16 cellular contexts compared by ENCODE assay signal in the genomic region with DNA sequence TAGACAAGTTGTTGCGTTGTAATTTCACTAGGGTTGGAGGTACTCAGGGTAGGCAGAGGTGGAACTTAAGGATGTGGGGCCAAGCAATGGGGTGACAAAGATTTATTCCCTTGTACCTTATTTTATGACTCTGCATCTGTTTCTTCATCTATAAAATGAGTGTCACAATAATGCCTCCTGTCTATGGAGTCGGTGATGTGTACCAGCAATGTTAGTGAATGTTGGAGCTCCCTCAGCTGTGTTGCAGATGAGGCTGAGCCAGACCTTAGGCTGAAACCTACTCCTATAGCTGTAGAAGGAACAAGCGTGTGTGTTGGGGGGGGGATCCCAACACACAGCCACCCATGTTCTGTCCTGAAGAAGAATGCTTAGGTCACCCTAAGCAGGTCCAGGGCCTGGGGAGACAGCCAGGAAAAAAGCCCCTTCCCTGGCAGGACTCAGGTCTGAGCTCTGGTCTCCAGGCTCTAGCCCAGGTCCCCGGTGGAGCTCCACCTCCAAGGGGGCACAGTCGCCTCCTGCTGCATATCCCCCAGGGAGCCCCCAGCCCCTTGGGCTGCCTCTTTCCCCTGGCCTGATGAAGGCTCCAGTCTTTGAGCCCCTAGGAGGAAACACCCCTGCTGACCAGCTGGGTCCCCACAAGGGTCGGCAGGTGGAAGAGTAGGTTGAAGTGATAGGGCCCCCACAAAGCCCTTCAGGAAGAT. TPM values are rescaled to one million over a fixed set of nuclear protein-coding genes. Genes with fewer than 3 reads are reported as not detected.
DNase-seq lines count a peak whose midpoint lies in the region; ATAC-seq and TF ChIP-seq lines count a peak whose summit lies in the region.
"Had no signal": no experiment of that assay in that cellular context is flagged by ENCODE, and none has a peak within 500 bp of the region (broad histone marks: within the 10 kb centered on the region; RNA-seq: fewer than 3 reads in every experiment).

No MANE protein-coding gene starts in this region.

- H3K4me3 Mint-ChIP-seq in activated T-cell treated with anti-CD3 and anti-CD28 coated beads, Interleukin-2, amount 50 U/mL, for 72 hours: no peak overlapping the region
- no peak overlapping the region for H3K4me3 Mint-ChIP-seq in T-helper 17 cell
- no peak overlapping the region for H3K4me3 Mint-ChIP-seq in activated naive CD4-positive, alpha-beta T cell treated with anti-CD3 and anti-CD28 coated beads for 36 hours
- H3K4me3 Mint-ChIP-seq: activated CD8-positive, alpha-beta memory T cell treated with anti-CD3 and anti-CD28 coated beads, Interleukin-2, amount 10 ng/mL, durations not matched to agents 7 days and 5 days had no signal

- CTCF ChIA-PET in activated naive CD4-positive, alpha-beta T cell treated with anti-CD3 and anti-CD28 coated beads for 36 hours (lab: Charles Lee): interaction anchor here (0.6 to 1.6 kb wide), 2 partner anchors 18 to 81 kb away, joined by 3 read pairs; no protein-coding TSS in a partner anchor

- peak overlapping the region; percentile 50 to 70 for H3K27ac ChIP-seq in left lung
- peak overlapping the region; percentile 55 to 65 for H3K27ac ChIP-seq in tibial artery
- H3K27ac ChIP-seq in effector memory CD4-positive, alpha-beta T cell (ENCODE audit: insufficient read depth, low read length, poor library complexity, severe bottlenecking): no peak overlapping the region

- H3K4me3 ChIP-seq in left lung: no peak overlapping the region
- H3K4me3 ChIP-seq in tibial artery: no peak overlapping the region
- H3K4me3 ChIP-seq in effector memory CD4-positive, alpha-beta T cell (ENCODE audit: insufficient read depth, low read depth, low read length, poor library complexity, severe bottlenecking): no peak overlapping the region

- H3K27me3 ChIP-seq in left lung: peaks cover 0 to 9% of the 10 kb centered on the region in 2 donors
- H3K27me3 ChIP-seq in tibial artery: no peaks in the 10 kb centered on the region
- H3K27me3 ChIP-seq in effector memory CD4-positive, alpha-beta T cell (replicated peaks; ENCODE audit: control insufficient read depth, insufficient read depth, low read length, poor library complexity, severe bottlenecking): no peaks in the 10 kb centered on the region

- peaks cover 24% of the 10 kb centered on the region for H3K4me1 Mint-ChIP-seq in activated T-cell treated with anti-CD3 and anti-CD28 coated beads, Interleukin-2, amount 50 U/mL, for 72 hours (ENCODE audit: low read depth)
- H3K4me1 Mint-ChIP-seq in T-helper 17 cell: peaks cover 13% of the 10 kb centered on the region
- H3K4me1 Mint-ChIP-seq in activated naive CD4-positive, alpha-beta T cell treated with anti-CD3 and anti-CD28 coated beads for 36 hours (ENCODE audit: low read depth): peaks cover 15% of the 10 kb centered on the region

- H3K27me3 Mint-ChIP-seq in activated T-cell treated with anti-CD3 and anti-CD28 coated beads, Interleukin-2, amount 50 U/mL, for 72 hours (ENCODE audit: low read depth): peaks cover 11% of the 10 kb centered on the region
- H3K27me3 Mint-ChIP-seq in T-helper 17 cell: peaks cover 7% of the 10 kb centered on the region
- H3K27me3 Mint-ChIP-seq in activated naive CD4-positive, alpha-beta T cell treated with anti-CD3 and anti-CD28 coated beads for 36 hours (ENCODE audit: low read depth): peaks cover 9% of the 10 kb centered on the region

- no peak for DNase-seq in activated T-cell treated with anti-CD3 and anti-CD28 coated beads, Interleukin-2, amount 50 U/mL, for 72 hours
- no peak for DNase-seq in activated T-cell treated with anti-CD3 and anti-CD28 coated beads, Interleukin-2, amount 50 U/mL, for 1 hour
- no peak for DNase-seq in T-helper 17 cell
- no peak for DNase-seq in left lung
- DNase-seq in tibial artery: no peak
- no peak for DNase-seq in activated naive CD4-positive, alpha-beta T cell treated with anti-CD3 and anti-CD28 coated beads for 36 hours
- no peak for DNase-seq in NOMO-1 treated with dmso at 0.1 percent for 144 hours (lab: John Stamatoyannopoulos, UW; ENCODE audit: unreplicated experiment)
- no peak for DNase-seq in effector memory CD4-positive, alpha-beta T cell
- DNase-seq: activated CD8-positive, alpha-beta memory T cell treated with anti-CD3 and anti-CD28 coated beads, Interleukin-2, amount 10 ng/mL, durations not matched to agents 7 days and 5 days; activated naive CD4-positive, alpha-beta T cell treated with anti-CD3 and anti-CD28 coated beads, Interleukin-2, amount 50 U/mL, for 16 hours; CD4-positive, alpha-beta memory T cell; NCI-H1105 treated with DMSO at 0.1 percent for 48 hours; SK-N-SH; stimulated activated CD4-positive, alpha-beta T cell treated with anti-CD3 and anti-CD28 coated beads, Interleukin-1b, Interleukin-23, amount 100 ng/mL, for 48 hours had no signal

- no peaks in the 10 kb centered on the region for H3K9me3 ChIP-seq in T-helper 17 cell (ENCODE audit: control insufficient read depth, low read length, poor library complexity, severe bottlenecking)
- H3K9me3 ChIP-seq in left lung: no peaks in the 10 kb centered on the region
- H3K9me3 ChIP-seq in tibial artery: no peaks in the 10 kb centered on the region
- no peaks in the 10 kb centered on the region for H3K9me3 ChIP-seq in effector memory CD4-positive, alpha-beta T cell (ENCODE audit: control insufficient read depth, low read length)
- H3K9me3 ChIP-seq: SK-N-SH had no signal

- H3K36me3 Mint-ChIP-seq in activated T-cell treated with anti-CD3 and anti-CD28 coated beads, Interleukin-2, amount 50 U/mL, for 72 hours (ENCODE audit: insufficient read depth in 2 of 2): peaks cover 11 to 23% of the 10 kb centered on the region in 2 donors
- H3K36me3 Mint-ChIP-seq in T-helper 17 cell (ENCODE audit: low read depth): peaks cover 2% of the 10 kb centered on the region
- H3K36me3 Mint-ChIP-seq in activated naive CD4-positive, alpha-beta T cell treated with anti-CD3 and anti-CD28 coated beads for 36 hours (ENCODE audit: low read depth): peaks cover 34% of the 10 kb centered on the region

- intact Hi-C loops in left lung (cut with DNase I) (no loop called here), tibial artery (cut with DNase I; ENCODE audit: low total_unique reads) (no loop called here)
- intact Hi-C loops in activated naive CD4-positive, alpha-beta T cell treated with anti-CD3 and anti-CD28 coated beads for 36 hours (cut with micrococcal nuclease): no loop called here

- H3K36me3 ChIP-seq in left lung (peaks cover 0 to 7% of the 10 kb centered on the region in 2 donors), tibial artery (no peaks in the 10 kb centered on the region)
- no peaks in the 10 kb centered on the region for H3K36me3 ChIP-seq in effector memory CD4-positive, alpha-beta T cell (ENCODE audit: control insufficient read depth, insufficient read depth, low read length)

- ATAC-seq in activated T-cell treated with anti-CD3 and anti-CD28 coated beads, Interleukin-2, amount 50 U/mL, for 72 hours (replicated peaks in 1 of 2): no peak
- no peak for ATAC-seq in T-helper 17 cell
- ATAC-seq in left lung: no peak
- ATAC-seq: activated CD8-positive, alpha-beta memory T cell treated with anti-CD3 and anti-CD28 coated beads, Interleukin-2, amount 10 ng/mL, durations not matched to agents 7 days and 5 days had no signal

- TF ChIP-seq CTCF in left lung (IDR thresholded peaks at IDR 0.05): no peak
- no peak for TF ChIP-seq CTCF in tibial artery (IDR thresholded peaks at IDR 0.05)

- peaks cover 4 to 21% of the 10 kb centered on the region in 2 donors for H3K4me1 ChIP-seq in left lung
- H3K4me1 ChIP-seq in tibial artery: peaks cover 0 to 36% (median 19%) of the 10 kb centered on the region in 4 donors
- peaks cover 4% of the 10 kb centered on the region for H3K4me1 ChIP-seq in effector memory CD4-positive, alpha-beta T cell (ENCODE audit: control insufficient read depth, insufficient read depth, low read length, poor library complexity, severe bottlenecking)

- no peaks in the 10 kb centered on the region for H3K9me3 Mint-ChIP-seq in activated T-cell treated with anti-CD3 and anti-CD28 coated beads, Interleukin-2, amount 50 U/mL, for 72 hours
- H3K9me3 Mint-ChIP-seq in activated naive CD4-positive, alpha-beta T cell treated with anti-CD3 and anti-CD28 coated beads for 36 hours: no peaks in the 10 kb centered on the region
- H3K9me3 Mint-ChIP-seq: CD4-positive, alpha-beta memory T cell had no signal

- H3K27ac Mint-ChIP-seq in activated T-cell treated with anti-CD3 and anti-CD28 coated beads, Interleukin-2, amount 50 U/mL, for 72 hours: peak overlapping the region; percentile 5
- peak overlapping the region; percentile 51 for H3K27ac Mint-ChIP-seq in T-helper 17 cell
- no peak overlapping the region for H3K27ac Mint-ChIP-seq in activated naive CD4-positive, alpha-beta T cell treated with anti-CD3 and anti-CD28 coated beads for 36 hours
- H3K27ac Mint-ChIP-seq: activated CD8-positive, alpha-beta memory T cell treated with anti-CD3 and anti-CD28 coated beads, Interleukin-2, amount 10 ng/mL, durations not matched to agents 7 days and 5 days; CD4-positive, alpha-beta memory T cell had no signal

RNA-seq across cellular contexts. Expression of gene UBE2C, which starts 4.7 kb away (rescaled TPM):
- total RNA-seq in activated T-cell treated with anti-CD3 and anti-CD28 coated beads, Interleukin-2, amount 50 U/mL, for 72 hours: 100 to 1,000 TPM; 171 to 197 TPM
- total RNA-seq in T-helper 17 cell (1 to 10 TPM in 1 of 2 donors, not detected in 1; 1.4 TPM), left lung (10 to 100 TPM in 1 of 2 donors, 1 to 10 TPM in 1; 5.9 to 17.1 TPM)
- 100 to 1,000 TPM; 189 to 202 TPM for total RNA-seq in activated naive CD4-positive, alpha-beta T cell treated with anti-CD3 and anti-CD28 coated beads for 36 hours

RNA-seq across cellular contexts. Expression of gene TNNC2, which starts 10.0 kb away (rescaled TPM):
- under 1 TPM in 1 of 2 donors, not detected in 1; 0.49 TPM for total RNA-seq in activated T-cell treated with anti-CD3 and anti-CD28 coated beads, Interleukin-2, amount 50 U/mL, for 72 hours
- total RNA-seq in T-helper 17 cell (1 to 10 TPM in 1 of 2 donors, under 1 TPM in 1; 0.99 to 5.5 TPM), left lung (under 1 TPM; 0.42 to 0.61 TPM)
- total RNA-seq in activated naive CD4-positive, alpha-beta T cell treated with anti-CD3 and anti-CD28 coated beads for 36 hours: not detected
- total RNA-seq: A172; activated CD8-positive, alpha-beta memory T cell treated with anti-CD3 and anti-CD28 coated beads, Interleukin-2, amount 10 ng/mL, durations not matched to agents 7 days and 5 days; bronchial epithelial cell; CD4-positive, alpha-beta memory T cell had no signal

RNA-seq across cellular contexts. Expression of gene SNX21, which starts 16.5 kb away (rescaled TPM):
- total RNA-seq in activated T-cell treated with anti-CD3 and anti-CD28 coated beads, Interleukin-2, amount 50 U/mL, for 72 hours: 1 to 10 TPM; 1.8 to 2.4 TPM
- total RNA-seq in T-helper 17 cell (1 to 10 TPM; 1.9 to 3.1 TPM), left lung (10 to 100 TPM; 23.9 to 26.3 TPM)
- 1 to 10 TPM in 1 of 2 experiments, under 1 TPM in 1; 0.72 to 1.2 TPM for total RNA-seq in activated naive CD4-positive, alpha-beta T cell treated with anti-CD3 and anti-CD28 coated beads for 36 hours

RNA-seq across cellular contexts. Expression of gene DNTTIP1, which starts 25.3 kb away (rescaled TPM):
- 10 to 100 TPM; 35.0 to 36.3 TPM for total RNA-seq in activated T-cell treated with anti-CD3 and anti-CD28 coated beads, Interleukin-2, amount 50 U/mL, for 72 hours
- total RNA-seq in T-helper 17 cell (10 to 100 TPM; 10.4 to 14.1 TPM), left lung (10 to 100 TPM; 22.6 to 38.5 TPM)
- total RNA-seq in activated naive CD4-positive, alpha-beta T cell treated with anti-CD3 and anti-CD28 coated beads for 36 hours: 10 to 100 TPM; 22.4 TPM

RNA-seq across cellular contexts. Expression of gene WFDC3, which starts 25.4 kb away (rescaled TPM):
- under 1 TPM in 1 of 2 donors, not detected in 1; 0.67 TPM for total RNA-seq in activated T-cell treated with anti-CD3 and anti-CD28 coated beads, Interleukin-2, amount 50 U/mL, for 72 hours
- total RNA-seq in T-helper 17 cell (under 1 TPM in 1 of 2 donors, not detected in 1; 0.70 TPM), left lung (1 to 10 TPM; 5.2 to 5.7 TPM)
- not detected for total RNA-seq in activated naive CD4-positive, alpha-beta T cell treated with anti-CD3 and anti-CD28 coated beads for 36 hours
- total RNA-seq: activated CD8-positive, alpha-beta memory T cell treated with anti-CD3 and anti-CD28 coated beads, Interleukin-2, amount 10 ng/mL, durations not matched to agents 7 days and 5 days; bronchial epithelial cell; CD4-positive, alpha-beta memory T cell had no signal

Comparison
In these comparisons a context has a peak if more than half of its experiments do, and no peak if none do; other contexts are left out.
1. RNA of gene UBE2C, which starts 4.7 kb away (total RNA-seq): 189 to 202 TPM in activated naive CD4-positive, alpha-beta T cell treated with anti-CD3 and anti-CD28 coated beads for 36 hours and 171 to 197 TPM in activated T-cell treated with anti-CD3 and anti-CD28 coated beads, Interleukin-2, amount 50 U/mL, for 72 hours; 5.9 to 17.1 TPM in left lung and 1.4 TPM in T-helper 17 cell; every median in the first group is over 4 times any median in the second.
2. RNA of gene SNX21, which starts 16.5 kb away (total RNA-seq): 23.9 to 26.3 TPM in left lung; 1.9 to 3.1 TPM in T-helper 17 cell, 1.8 to 2.4 TPM in activated T-cell treated with anti-CD3 and anti-CD28 coated beads, Interleukin-2, amount 50 U/mL, for 72 hours and 0.72 to 1.2 TPM in activated naive CD4-positive, alpha-beta T cell treated with anti-CD3 and anti-CD28 coated beads for 36 hours; every median in the first group is over 4 times any median in the second.